19 cellular contexts compared by ENCODE assay signal in genomic region chr2:45496869-45497268, GRCh38.
DNase-seq lines count a peak whose midpoint lies in the region; ATAC-seq and TF ChIP-seq lines count a peak whose summit lies in the region.
"Had no signal": no experiment of that assay in that cellular context is flagged by ENCODE, and none has a peak within 500 bp of the region (broad histone marks: within the 10 kb centered on the region; RNA-seq: fewer than 3 reads in every experiment).

No MANE protein-coding gene starts in this region.

- peak overlapping the region; percentile 48 to 57 for H3K4me3 Mint-ChIP-seq in activated T-cell treated with anti-CD3 and anti-CD28 coated beads, Interleukin-2, amount 50 U/mL, for 72 hours
- no peak overlapping the region for H3K4me3 Mint-ChIP-seq in activated naive CD8-positive, alpha-beta T cell treated with anti-CD3 and anti-CD28 coated beads, Interleukin-2, amount 50 U/mL, for 24 hours
- H3K4me3 Mint-ChIP-seq in stimulated activated effector memory CD8-positive, alpha-beta T cell treated with anti-CD3 and anti-CD28 coated beads, Interleukin-12 subunit alpha, Interleukin-12 subunit beta, amount 100 ng/mL, for 72 hours: peak overlapping the region; percentile 19
- H3K4me3 Mint-ChIP-seq: nephron progenitor cell; stimulated activated naive B cell treated with anti-CD40 and anti-IgM and Interleukin-4, amounts not matched to agents 10 μg/mL and 1 μg/mL and 100 μg/mL, for 72 hours had no signal

- peak overlapping the region; percentile 25 for H3K27ac Mint-ChIP-seq in activated T-cell treated with anti-CD3 and anti-CD28 coated beads, Interleukin-2, amount 50 U/mL, for 72 hours
- peak overlapping the region; percentile 61 for H3K27ac Mint-ChIP-seq in activated naive CD8-positive, alpha-beta T cell treated with anti-CD3 and anti-CD28 coated beads, Interleukin-2, amount 50 U/mL, for 24 hours
- no peak overlapping the region for H3K27ac Mint-ChIP-seq in stimulated activated effector memory CD8-positive, alpha-beta T cell treated with anti-CD3 and anti-CD28 coated beads, Interleukin-12 subunit alpha, Interleukin-12 subunit beta, amount 100 ng/mL, for 72 hours
- H3K27ac Mint-ChIP-seq: nephron progenitor cell; progenitor cell of endocrine pancreas; stimulated activated naive B cell treated with anti-CD40 and anti-IgM and Interleukin-4, amounts not matched to agents 10 μg/mL and 1 μg/mL and 100 μg/mL, for 72 hours had no signal

- H3K36me3 ChIP-seq in left ventricle myocardium inferior: no peaks in the 10 kb centered on the region

- no peak overlapping the region for H3K4me3 ChIP-seq in left ventricle myocardium inferior
- H3K4me3 ChIP-seq: tibial nerve had no signal

- no peak overlapping the region for H3K27ac ChIP-seq in left ventricle myocardium inferior (replicated peaks)
- H3K27ac ChIP-seq: tibial nerve had no signal

- ATAC-seq in activated T-cell treated with anti-CD3 and anti-CD28 coated beads, Interleukin-2, amount 50 U/mL, for 72 hours (replicated peaks in 1 of 2): peak; percentile 53 to 57
- ATAC-seq in activated naive CD8-positive, alpha-beta T cell treated with anti-CD3 and anti-CD28 coated beads, Interleukin-2, amount 50 U/mL, for 24 hours: peak; percentile 27
- peak; percentile 49 for ATAC-seq in stimulated activated effector memory CD8-positive, alpha-beta T cell treated with anti-CD3 and anti-CD28 coated beads, Interleukin-12 subunit alpha, Interleukin-12 subunit beta, amount 100 ng/mL, for 72 hours
- ATAC-seq: left ventricle myocardium superior had no signal

- intact Hi-C loops in left ventricle myocardium inferior (cut with micrococcal nuclease): loop anchor here (5.0 kb wide), 1 partner anchor 515 kb away; no protein-coding TSS in a partner anchor

- H3K4me1 ChIP-seq in left ventricle myocardium inferior: no peaks in the 10 kb centered on the region
- H3K4me1 ChIP-seq: tibial nerve had no signal

- no peak for DNase-seq in activated T-cell treated with anti-CD3 and anti-CD28 coated beads, Interleukin-2, amount 50 U/mL, for 72 hours
- DNase-seq in activated T-cell treated with anti-CD3 and anti-CD28 coated beads for 4 hours (no peak), NCI-H2171 (lab: John Stamatoyannopoulos, UW) (peak; percentile 4), left ventricle myocardium inferior (no peak), H4 (ENCODE audit: low spot score) (no peak), cerebellum (ENCODE audit: low spot score) (no peak)
- DNase-seq in activated naive CD8-positive, alpha-beta T cell treated with anti-CD3 and anti-CD28 coated beads, Interleukin-2, amount 50 U/mL, for 24 hours: no peak
- no peak for DNase-seq in stimulated activated effector memory CD8-positive, alpha-beta T cell treated with anti-CD3 and anti-CD28 coated beads, Interleukin-12 subunit alpha, Interleukin-12 subunit beta, amount 100 ng/mL, for 72 hours (ENCODE audit: low spot score in 2 of 2)
- DNase-seq: ACHN; activated CD4-positive, CD25-positive, alpha-beta regulatory T cell treated with anti-CD3 and anti-CD28 coated beads, Interleukin-2, amount 50 U/mL, for 72 hours; C1 segment of cervical spinal cord; left ventricle myocardium superior; NCI-H1417; NCI-H2107; NCI-H526; nephron progenitor cell; stimulated activated naive B cell treated with anti-CD40 and anti-IgM and Interleukin-4, amounts not matched to agents 10 μg/mL and 1 μg/mL and 100 μg/mL, for 72 hours had no signal

- H3K27me3 ChIP-seq in left ventricle myocardium inferior (ENCODE audit: low read depth): no peaks in the 10 kb centered on the region
- H3K27me3 ChIP-seq: tibial nerve had no signal

- peaks cover 38% of the 10 kb centered on the region for H3K4me1 Mint-ChIP-seq in activated T-cell treated with anti-CD3 and anti-CD28 coated beads, Interleukin-2, amount 50 U/mL, for 72 hours (ENCODE audit: low read depth)
- peaks cover 35% of the 10 kb centered on the region for H3K4me1 Mint-ChIP-seq in activated naive CD8-positive, alpha-beta T cell treated with anti-CD3 and anti-CD28 coated beads, Interleukin-2, amount 50 U/mL, for 24 hours
- peaks cover 31% of the 10 kb centered on the region for H3K4me1 Mint-ChIP-seq in stimulated activated effector memory CD8-positive, alpha-beta T cell treated with anti-CD3 and anti-CD28 coated beads, Interleukin-12 subunit alpha, Interleukin-12 subunit beta, amount 100 ng/mL, for 72 hours

- H3K36me3 Mint-ChIP-seq in activated T-cell treated with anti-CD3 and anti-CD28 coated beads, Interleukin-2, amount 50 U/mL, for 72 hours (ENCODE audit: insufficient read depth in 2 of 2): peaks cover 6 to 11% of the 10 kb centered on the region in 2 donors
- peaks cover 13% of the 10 kb centered on the region for H3K36me3 Mint-ChIP-seq in activated naive CD8-positive, alpha-beta T cell treated with anti-CD3 and anti-CD28 coated beads, Interleukin-2, amount 50 U/mL, for 24 hours (ENCODE audit: low read depth)
- H3K36me3 Mint-ChIP-seq in stimulated activated effector memory CD8-positive, alpha-beta T cell treated with anti-CD3 and anti-CD28 coated beads, Interleukin-12 subunit alpha, Interleukin-12 subunit beta, amount 100 ng/mL, for 72 hours: no peaks in the 10 kb centered on the region

- no peak for TF ChIP-seq CTCF in left ventricle myocardium inferior (IDR thresholded peaks at IDR 0.05; ENCODE audit: borderline replicate concordance)

- peaks cover 3 to 6% of the 10 kb centered on the region in 2 donors for H3K9me3 Mint-ChIP-seq in activated T-cell treated with anti-CD3 and anti-CD28 coated beads, Interleukin-2, amount 50 U/mL, for 72 hours
- H3K9me3 Mint-ChIP-seq in activated naive CD8-positive, alpha-beta T cell treated with anti-CD3 and anti-CD28 coated beads, Interleukin-2, amount 50 U/mL, for 24 hours: no peaks in the 10 kb centered on the region
- H3K9me3 Mint-ChIP-seq in stimulated activated effector memory CD8-positive, alpha-beta T cell treated with anti-CD3 and anti-CD28 coated beads, Interleukin-12 subunit alpha, Interleukin-12 subunit beta, amount 100 ng/mL, for 72 hours: peaks cover 3% of the 10 kb centered on the region
- H3K9me3 Mint-ChIP-seq: stimulated activated naive B cell treated with anti-CD40 and anti-IgM and Interleukin-4, amounts not matched to agents 10 μg/mL and 1 μg/mL and 100 μg/mL, for 72 hours had no signal

- no peaks in the 10 kb centered on the region for H3K27me3 Mint-ChIP-seq in activated T-cell treated with anti-CD3 and anti-CD28 coated beads, Interleukin-2, amount 50 U/mL, for 72 hours (ENCODE audit: low read depth)
- no peaks in the 10 kb centered on the region for H3K27me3 Mint-ChIP-seq in activated naive CD8-positive, alpha-beta T cell treated with anti-CD3 and anti-CD28 coated beads, Interleukin-2, amount 50 U/mL, for 24 hours
- H3K27me3 Mint-ChIP-seq: progenitor cell of endocrine pancreas; stimulated activated naive B cell treated with anti-CD40 and anti-IgM and Interleukin-4, amounts not matched to agents 10 μg/mL and 1 μg/mL and 100 μg/mL, for 72 hours had no signal

- H3K9me3 ChIP-seq in left ventricle myocardium inferior (replicated peaks): peaks cover 13% of the 10 kb centered on the region
